Comparison of ENCODE assay signal across 21 cellular contexts in genomic region chrX:2935364-2935748, GRCh38. TPM values are rescaled to one million over a fixed set of nuclear protein-coding genes. Genes with fewer than 3 reads are reported as not detected.
DNase-seq lines count a peak whose midpoint lies in the region.
"Had no signal": no experiment of that assay in that cellular context is flagged by ENCODE, and none has a peak within 500 bp of the region (broad histone marks: within the 10 kb centered on the region; RNA-seq: fewer than 3 reads in every experiment).

No MANE protein-coding gene starts in this region.

- no peak overlapping the region for H4K8ac ChIP-seq in mesenchymal stem cell (ENCODE audit: low read length)

- DNase-seq in KBM-7 (peak; percentile 76), NOMO-1 treated with dmso at 0.1 percent for 144 hours (lab: John Stamatoyannopoulos, UW; ENCODE audit: unreplicated experiment) (peak; percentile 92), amniotic epithelial cell (ENCODE audit: low read depth) (peak; percentile 36), mesenchymal stem cell (peak; percentile 37), NCI-H2171 (lab: John Stamatoyannopoulos, UW) (no peak), OCI-M2 (lab: John Stamatoyannopoulos, UW; ENCODE audit: unreplicated experiment) (no peak), kidney glomerular epithelial cell (lab: John Stamatoyannopoulos, UW) (no peak)
- no peak for DNase-seq in activated CD4-positive, CD25-positive, alpha-beta regulatory T cell treated with anti-CD3 and anti-CD28 coated beads, Interleukin-2, amount 50 U/mL, for 72 hours
- DNase-seq: AML-193; CD4-positive, alpha-beta memory T cell; DMS 273 treated with DMSO at 0.1 percent for 48 hours; HCEC 1CT; KG1; MG63; NCI-H1436 treated with DMSO at 0.1 percent for 48 hours; NCI-H2081 treated with DMSO at 0.1 percent for 48 hours; NCI-H2227 treated with DMSO at 0.1 percent for 48 hours; NCI-H524 treated with DMSO at 0.1 percent for 48 hours; NK-92 treated with Interleukin-12 subunit alpha and Interleukin-12 subunit beta, amount 100 ng/mL, for 24 hours; Peyer's patch; SHP77 had no signal

- H3K27ac ChIP-seq in mesenchymal stem cell (ENCODE audit: low read length, poor library complexity, severe bottlenecking), result no peak overlapping the region
- H3K27ac ChIP-seq: Peyer's patch had no signal

- 73% methylated on average over 2 of the region's 6 CpGs for WGBS in mesenchymal stem cell

- H3K9ac ChIP-seq in mesenchymal stem cell (ENCODE audit: low read length), result no peak overlapping the region

- no peak overlapping the region for H3K18ac ChIP-seq in mesenchymal stem cell (ENCODE audit: low read depth in 1 of 2, low read length in 2 of 2)

- H3K14ac ChIP-seq in mesenchymal stem cell (ENCODE audit: low read length in 2 of 2), result no peak overlapping the region

- no peak overlapping the region for H3K23ac ChIP-seq in mesenchymal stem cell (ENCODE audit: low read length in 2 of 2)

- no peak overlapping the region for H2AFZ ChIP-seq in mesenchymal stem cell (ENCODE audit: low read depth, low read length)

- H3K4me1 ChIP-seq in mesenchymal stem cell (ENCODE audit: control insufficient read depth, insufficient read depth, low read depth, low read length), result no peaks in the 10 kb centered on the region
- H3K4me1 ChIP-seq: Peyer's patch had no signal

- no peak overlapping the region for H2BK120ac ChIP-seq in mesenchymal stem cell (ENCODE audit: low read depth, low read length)

- no peak overlapping the region for H4K91ac ChIP-seq in mesenchymal stem cell (ENCODE audit: low read length)

- in situ Hi-C loops in KBM-7 (cut with MboI; ENCODE audit: low pct_unique_long_range_greater_than_20kb, low sequenced_read_pairs), result no loop called here

- H2BK15ac ChIP-seq in mesenchymal stem cell (ENCODE audit: low read depth, poor library complexity, severe bottlenecking), result no peak overlapping the region

- H3K79me1 ChIP-seq in mesenchymal stem cell (replicated peaks; ENCODE audit: low read length, poor library complexity, severe bottlenecking), result no peaks in the 10 kb centered on the region

- no peak overlapping the region for H3K4ac ChIP-seq in mesenchymal stem cell (ENCODE audit: low read depth in 1 of 2, low read length in 2 of 2)

- H3K4me2 ChIP-seq in mesenchymal stem cell (ENCODE audit: low read length, poor library complexity, severe bottlenecking), result no peak overlapping the region

- H2BK12ac ChIP-seq in mesenchymal stem cell (ENCODE audit: low read length in 2 of 2), result no peak overlapping the region

- no peaks in the 10 kb centered on the region for H3K36me3 ChIP-seq in mesenchymal stem cell (ENCODE audit: control insufficient read depth in 1 of 2, insufficient read depth in 2 of 2, low read depth in 1 of 2, low read length in 2 of 2)
- H3K36me3 ChIP-seq: MG63, Peyer's patch had no signal

- H3K4me3 ChIP-seq in mesenchymal stem cell (ENCODE audit: insufficient read depth in 1 of 2, low read depth in 1 of 2, low read length in 2 of 2), result no peak overlapping the region
- H3K4me3 ChIP-seq: MG63, Peyer's patch had no signal

- H3K27me3 ChIP-seq in mesenchymal stem cell (ENCODE audit: control insufficient read depth in 1 of 2, insufficient read depth in 1 of 2, low read length in 2 of 2), result no peaks in the 10 kb centered on the region
- H3K27me3 ChIP-seq: MG63, Peyer's patch had no signal

- peaks cover 11% of the 10 kb centered on the region for H3K9me3 ChIP-seq in mesenchymal stem cell (ENCODE audit: control insufficient read depth, low read length)
- H3K9me3 ChIP-seq: MG63, Peyer's patch had no signal

- no peak overlapping the region for H2AK5ac ChIP-seq in mesenchymal stem cell (ENCODE audit: low read length, severe bottlenecking)

- no peak overlapping the region for H2BK5ac ChIP-seq in mesenchymal stem cell (ENCODE audit: low read depth, low read length, poor library complexity, severe bottlenecking)

RNA-seq across cellular contexts. Expression of gene ARSD, which starts 6.2 kb away (rescaled TPM):
- 10.0 TPM for polyA plus RNA-seq in mesenchymal stem cell (2013, experiment 1 of 2)
- polyA plus RNA-seq in mesenchymal stem cell (2013, experiment 2 of 2), result 9.5 TPM

Comparison
In these comparisons a context has a peak if more than half of its experiments do, and no peak if none do; other contexts are left out.
1. DNase-seq: peak in KBM-7 (single experiment), NOMO-1 treated with dmso at 0.1 percent for 144 hours (single experiment), amniotic epithelial cell (single experiment) and mesenchymal stem cell (single experiment); none in activated CD4-positive, CD25-positive, alpha-beta regulatory T cell treated with anti-CD3 and anti-CD28 coated beads, Interleukin-2, amount 50 U/mL, for 72 hours (single experiment), NCI-H2171 (single experiment), OCI-M2 (single experiment) and kidney glomerular epithelial cell (single experiment).